In the genomic region with DNA sequence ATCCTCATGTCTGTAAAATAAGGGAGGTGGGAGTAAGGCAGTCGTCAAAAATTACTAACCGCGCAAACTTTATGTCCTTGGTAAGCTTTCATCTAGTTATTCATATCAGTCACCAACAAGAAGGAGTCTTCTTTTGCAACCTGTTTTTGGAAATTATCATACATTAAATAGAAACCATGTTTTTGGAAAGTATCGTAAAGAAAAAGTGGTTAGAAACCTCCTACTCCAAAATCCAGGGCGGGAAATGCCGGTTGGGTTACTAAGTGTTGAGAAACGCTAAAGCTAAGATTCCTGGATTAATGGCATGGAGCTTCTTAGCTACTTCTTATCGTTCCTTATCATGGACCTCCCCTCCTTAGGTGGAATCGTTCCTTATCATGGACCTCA, we compare ENCODE assay signal across 8 cellular contexts. TPM values are rescaled to one million over a fixed set of nuclear protein-coding genes. Genes with fewer than 3 reads are reported as not detected.
DNase-seq lines count a peak whose midpoint lies in the region; ATAC-seq, FAIRE-seq and TF ChIP-seq lines count a peak whose summit lies in the region.

No MANE protein-coding gene starts in this region.

- no peak for TF ChIP-seq CTCF in brain microvascular endothelial cell (IDR thresholded peaks at IDR 0.05; ENCODE audit: low read depth, low read length, missing control alignments)

- H3K27me3 ChIP-seq in brain microvascular endothelial cell (replicated peaks), result no peaks in the 10 kb centered on the region
- no peaks in the 10 kb centered on the region for H3K27me3 ChIP-seq in mononuclear cell (ENCODE audit: insufficient read depth, low read length)

- H3K36me3 ChIP-seq in brain microvascular endothelial cell (replicated peaks), result no peaks in the 10 kb centered on the region

- peak; percentile 1 for ATAC-seq in HG02759 (IDR thresholded peaks at IDR 0.05; ENCODE audit: unreplicated experiment)
- ATAC-seq in GM19397 (IDR thresholded peaks at IDR 0.05; ENCODE audit: unreplicated experiment), result no peak

- peaks cover 17% of the 10 kb centered on the region for H3K4me1 ChIP-seq in mononuclear cell (ENCODE audit: insufficient read depth, low read length)

- no peak for FAIRE-seq in frontal cortex (lab: Jason Lieb, UNC)

- H3K4me3 ChIP-seq in brain microvascular endothelial cell (ENCODE audit: low read depth, low read length) (peak overlapping the region; percentile 71), mononuclear cell (ENCODE audit: low read length) (peak overlapping the region; percentile 58)

- DNase-seq in AG20443 (ENCODE audit: low spot score) (peak; percentile 16), brain microvascular endothelial cell (no peak), frontal cortex (ENCODE audit: low spot score in 2 of 2) (no peak), posterior cingulate gyrus (no peak), kidney glomerular epithelial cell (lab: John Stamatoyannopoulos, UW) (no peak)

- H3K9me3 ChIP-seq in mononuclear cell (ENCODE audit: low read depth, low read length), result no peaks in the 10 kb centered on the region

- no peak overlapping the region for H3K27ac ChIP-seq in brain microvascular endothelial cell

- in situ Hi-C loops in brain microvascular endothelial cell (cut with HindIII; ENCODE audit: low pct_ligation_motif_present, low sequenced_read_pairs), result no loop called here

- intact Hi-C loops in posterior cingulate gyrus (cut with DNase I), result no loop called here

RNA-seq across cellular contexts. Expression of a gene that starts 0.8 kb away (rescaled TPM):
- total RNA-seq in mononuclear cell (0.21 TPM), frontal cortex (12.6 TPM)

RNA-seq across cellular contexts. Expression of a gene that starts 29.4 kb away (rescaled TPM):
- total RNA-seq in mononuclear cell (0.10 TPM), frontal cortex (4.1 TPM)

Comparison
In these comparisons a context has a peak if more than half of its experiments do, and no peak if none do; other contexts are left out.
1. RNA of a gene that starts 0.8 kb away (total RNA-seq): 12.6 TPM in frontal cortex (single experiment); 0.21 TPM in mononuclear cell (single experiment); every median in the first group is over 10 times any median in the second.